9 cellular contexts compared by ENCODE assay signal in genomic region chr5:100890514-100891008, GRCh38. TPM values are rescaled to one million over a fixed set of nuclear protein-coding genes. Genes with fewer than 3 reads are reported as not detected.
DNase-seq lines count a peak whose midpoint lies in the region; ATAC-seq, FAIRE-seq and TF ChIP-seq lines count a peak whose summit lies in the region.
"Had no signal": no experiment of that assay in that cellular context is flagged by ENCODE, and none has a peak within 500 bp of the region (broad histone marks: within the 10 kb centered on the region; RNA-seq: fewer than 3 reads in every experiment).

No MANE protein-coding gene starts in this region.

- FAIRE-seq in astrocyte (lab: Jason Lieb, UNC) = no peak

- H3K9me3 Mint-ChIP-seq in CD14-positive monocyte = no peaks in the 10 kb centered on the region
- no peaks in the 10 kb centered on the region for H3K9me3 Mint-ChIP-seq in astrocyte (ENCODE audit: unreplicated experiment)
- no peaks in the 10 kb centered on the region for H3K9me3 Mint-ChIP-seq in stimulated activated naive B cell treated with anti-CD40 and anti-IgM and Interleukin-4, amounts not matched to agents 10 μg/mL and 1 μg/mL and 100 μg/mL, for 72 hours
- H3K9me3 Mint-ChIP-seq in mesothelial cell of epicardium = no peaks in the 10 kb centered on the region

- H4K20me1 ChIP-seq in astrocyte (ENCODE audit: insufficient read depth, low read length) = no peaks in the 10 kb centered on the region

- DNase-seq in CD14-positive monocyte (ENCODE audit: low spot score) (no peak), astrocyte (ENCODE audit: low read depth) (no peak), cortex of kidney (lab: John Stamatoyannopoulos, UW) (no peak), mesothelial cell of epicardium (ENCODE audit: low spot score in 2 of 2, unreplicated experiment in 2 of 2) (no peak), H7 (no peak)
- no peak for DNase-seq in stimulated activated naive B cell treated with anti-CD40 and anti-IgM and Interleukin-4, amounts not matched to agents 10 μg/mL and 1 μg/mL and 100 μg/mL, for 72 hours

- H2AFZ ChIP-seq in astrocyte (ENCODE audit: low read depth, low read length) = no peak overlapping the region

- intact Hi-C loops in CD14-positive monocyte (cut with micrococcal nuclease) = no loop called here

- ATAC-seq in GM19463 (IDR thresholded peaks at IDR 0.05; ENCODE audit: unreplicated experiment) = peak; percentile 77
- ATAC-seq in HG03469 (IDR thresholded peaks at IDR 0.05; ENCODE audit: unreplicated experiment) = peak; percentile 55
- peak; percentile 53 to 75 for ATAC-seq in stimulated activated naive B cell treated with anti-CD40 and anti-IgM and Interleukin-4, amounts not matched to agents 10 μg/mL and 1 μg/mL and 100 μg/mL, for 72 hours (replicated peaks)

- H3K9me3 ChIP-seq in astrocyte (ENCODE audit: insufficient read depth, low read depth, low read length) = no peaks in the 10 kb centered on the region

- H3K27me3 Mint-ChIP-seq in CD14-positive monocyte (ENCODE audit: low read depth in 3 of 3) = no peaks in the 10 kb centered on the region
- H3K27me3 Mint-ChIP-seq in astrocyte (ENCODE audit: low read depth, unreplicated experiment) = no peaks in the 10 kb centered on the region
- H3K27me3 Mint-ChIP-seq in stimulated activated naive B cell treated with anti-CD40 and anti-IgM and Interleukin-4, amounts not matched to agents 10 μg/mL and 1 μg/mL and 100 μg/mL, for 72 hours = no peaks in the 10 kb centered on the region
- H3K27me3 Mint-ChIP-seq in mesothelial cell of epicardium (ENCODE audit: low read depth) = peaks cover 27% of the 10 kb centered on the region

- H3K4me3 ChIP-seq in astrocyte (ENCODE audit: insufficient read depth, low read depth, low read length) (no peak overlapping the region), H7 (ENCODE audit: insufficient read depth, low read depth, low read length) (no peak overlapping the region)
- H3K4me3 ChIP-seq: cardiac muscle cell had no signal

- TF ChIP-seq CTCF in CD14-positive monocyte (IDR thresholded peaks at IDR 0.05) = no peak
- TF ChIP-seq CTCF in astrocyte (IDR thresholded peaks at IDR 0.05; ENCODE audit: insufficient read depth, low read depth, low read length) = no peak
- TF ChIP-seq CTCF in mesothelial cell of epicardium (IDR thresholded peaks at IDR 0.05; ENCODE audit: unreplicated experiment) = no peak

- H3K36me3 ChIP-seq in astrocyte (ENCODE audit: insufficient read depth, low read length) (no peaks in the 10 kb centered on the region), H7 (replicated peaks; ENCODE audit: control insufficient read depth, insufficient read depth, low read length) (no peaks in the 10 kb centered on the region)
- H3K36me3 ChIP-seq: cardiac muscle cell had no signal

- H3K27ac ChIP-seq in astrocyte (ENCODE audit: low read depth, low read length) = no peak overlapping the region
- H3K27ac ChIP-seq: cardiac muscle cell had no signal

- H3K4me1 ChIP-seq in astrocyte (ENCODE audit: insufficient read depth, low read length) = no peaks in the 10 kb centered on the region

- H3K4me2 ChIP-seq in astrocyte (ENCODE audit: low read length) = peak overlapping the region; percentile 39

- no peaks in the 10 kb centered on the region for H3K27me3 ChIP-seq in astrocyte (ENCODE audit: insufficient read depth, low read length)
- H3K27me3 ChIP-seq in H7 (ENCODE audit: control insufficient read depth, insufficient read depth, low read length) = no peaks in the 10 kb centered on the region
- H3K27me3 ChIP-seq: cardiac muscle cell had no signal

- H3K9ac ChIP-seq in astrocyte (ENCODE audit: low read length) = no peak overlapping the region

- H3K4me3 Mint-ChIP-seq in CD14-positive monocyte (peak overlapping the region; percentile 68 to 73), astrocyte (ENCODE audit: unreplicated experiment) (no peak overlapping the region), mesothelial cell of epicardium (no peak overlapping the region)
- peak overlapping the region; percentile 64 to 69 for H3K4me3 Mint-ChIP-seq in stimulated activated naive B cell treated with anti-CD40 and anti-IgM and Interleukin-4, amounts not matched to agents 10 μg/mL and 1 μg/mL and 100 μg/mL, for 72 hours

- H3K27ac Mint-ChIP-seq in CD14-positive monocyte = peak overlapping the region; percentile 86 to 94 (median 90)
- H3K27ac Mint-ChIP-seq in astrocyte (ENCODE audit: unreplicated experiment) = no peak overlapping the region
- peak overlapping the region; percentile 92 for H3K27ac Mint-ChIP-seq in stimulated activated naive B cell treated with anti-CD40 and anti-IgM and Interleukin-4, amounts not matched to agents 10 μg/mL and 1 μg/mL and 100 μg/mL, for 72 hours
- H3K27ac Mint-ChIP-seq in mesothelial cell of epicardium = no peak overlapping the region

- no peaks in the 10 kb centered on the region for H3K79me2 ChIP-seq in astrocyte (ENCODE audit: insufficient read depth, low read length)

- H3K36me3 Mint-ChIP-seq in CD14-positive monocyte = peaks cover 45 to 51% of the 10 kb centered on the region in 2 donors
- no peaks in the 10 kb centered on the region for H3K36me3 Mint-ChIP-seq in astrocyte (ENCODE audit: low read depth, unreplicated experiment)
- peaks cover 17 to 34% of the 10 kb centered on the region in 2 donors for H3K36me3 Mint-ChIP-seq in stimulated activated naive B cell treated with anti-CD40 and anti-IgM and Interleukin-4, amounts not matched to agents 10 μg/mL and 1 μg/mL and 100 μg/mL, for 72 hours
- H3K36me3 Mint-ChIP-seq in mesothelial cell of epicardium = no peaks in the 10 kb centered on the region

- H3K4me1 Mint-ChIP-seq in CD14-positive monocyte (peaks cover 22% of the 10 kb centered on the region), astrocyte (ENCODE audit: low read depth, unreplicated experiment) (no peaks in the 10 kb centered on the region), mesothelial cell of epicardium (no peaks in the 10 kb centered on the region)
- H3K4me1 Mint-ChIP-seq in stimulated activated naive B cell treated with anti-CD40 and anti-IgM and Interleukin-4, amounts not matched to agents 10 μg/mL and 1 μg/mL and 100 μg/mL, for 72 hours = peaks cover 18 to 43% of the 10 kb centered on the region in 2 donors

RNA-seq across cellular contexts. Expression of gene ST8SIA4, which starts 12.5 kb away (rescaled TPM):
- polyA plus RNA-seq in CD14-positive monocyte = 10 to 100 TPM; 30.7 to 36.4 TPM
- total RNA-seq in astrocyte (0.59 and 0.82 TPM in 2 replicates), mesothelial cell of epicardium (6.6 to 9.7 TPM (median 9.6 TPM) in 3 replicates)
- total RNA-seq in H7 (2014; rRNA removed; shearing (Covaris generic)) = 1.00 and 2.5 TPM in 2 replicates

Comparison
In these comparisons a context has a peak if more than half of its experiments do, and no peak if none do; other contexts are left out.
1. H3K27ac Mint-ChIP-seq: peak in CD14-positive monocyte (7 of 7) and stimulated activated naive B cell treated with anti-CD40 and anti-IgM and Interleukin-4, amounts not matched to agents 10 μg/mL and 1 μg/mL and 100 μg/mL, for 72 hours (single experiment); none in astrocyte (single experiment) and mesothelial cell of epicardium (single experiment).
2. H3K4me3 Mint-ChIP-seq: peak in CD14-positive monocyte (2 of 2) and stimulated activated naive B cell treated with anti-CD40 and anti-IgM and Interleukin-4, amounts not matched to agents 10 μg/mL and 1 μg/mL and 100 μg/mL, for 72 hours (2 of 2); none in astrocyte (single experiment) and mesothelial cell of epicardium (single experiment).
3. Peak in every context shown above with its lines, with median percentiles within 50 percentile points of each other: ATAC-seq.